Comparison of ENCODE assay signal across 15 cellular contexts in genomic region chr21:43600642-43601397, GRCh38. TPM values are rescaled to one million over a fixed set of nuclear protein-coding genes. Genes with fewer than 3 reads are reported as not detected.
DNase-seq lines count a peak whose midpoint lies in the region; ATAC-seq, FAIRE-seq and TF ChIP-seq lines count a peak whose summit lies in the region.
"Had no signal": no experiment of that assay in that cellular context is flagged by ENCODE, and none has a peak within 500 bp of the region (broad histone marks: within the 10 kb centered on the region; RNA-seq: fewer than 3 reads in every experiment).

No MANE protein-coding gene starts in this region.

- H3K27me3 ChIP-seq in PC-3 (ENCODE audit: low read length), result no peaks in the 10 kb centered on the region

- H2AFZ ChIP-seq in PC-3 (ENCODE audit: low read length), result no peak overlapping the region

- FAIRE-seq in GM12891 (lab: Jason Lieb, UNC), result no peak
- FAIRE-seq: endometrium had no signal

- H3K9me3 ChIP-seq in PC-3 (ENCODE audit: low read length), result no peaks in the 10 kb centered on the region
- H3K9me3 ChIP-seq: HAP-1 had no signal

- H3K4me2 ChIP-seq in PC-3 (ENCODE audit: low read length), result peak overlapping the region; percentile 26

- H4K20me1 ChIP-seq in PC-3 (ENCODE audit: low read length), result no peaks in the 10 kb centered on the region

- H3K9ac ChIP-seq in PC-3 (ENCODE audit: low read length), result no peak overlapping the region

- no peaks in the 10 kb centered on the region for H3F3A ChIP-seq in PC-3 (ENCODE audit: low read length, unreplicated experiment)

- peak overlapping the region; percentile 56 for H3K27ac ChIP-seq in PC-3 (ENCODE audit: low read length)
- H3K27ac ChIP-seq: 22Rv1 had no signal

- no peaks in the 10 kb centered on the region for H3K36me3 ChIP-seq in PC-3 (ENCODE audit: low read depth, low read length)
- H3K36me3 ChIP-seq: HAP-1 had no signal

- POLR2A ChIA-PET in PC-3 (lab: Charles Lee; ENCODE audit: unreplicated experiment), result interaction anchor here (0.5 kb wide), 1 partner anchor 15 kb away, joined by 3 read pairs; no protein-coding TSS in a partner anchor

- H3K9me2 ChIP-seq in PC-3 (replicated peaks; ENCODE audit: low read length), result no peaks in the 10 kb centered on the region

- CTCF ChIA-PET in PC-3 (lab: Charles Lee), result no interaction called here

- H3K4me1 ChIP-seq in PC-3 (ENCODE audit: insufficient read depth, low read length), result peaks cover 57% of the 10 kb centered on the region

- no peak for TF ChIP-seq POLR2A in GM12891 (IDR thresholded peaks at IDR 0.05; ENCODE audit: low read depth, low read length)

- ATAC-seq in PC-3, result peak; percentile 86
- ATAC-seq in HG03097 (IDR thresholded peaks at IDR 0.05; ENCODE audit: low FRiP score, unreplicated experiment), result no peak
- ATAC-seq: left cardiac atrium had no signal

- DNase-seq in DMS 273 (lab: John Stamatoyannopoulos, UW; ENCODE audit: unreplicated experiment) (peak; percentile 19), DMS 273 treated with DMSO at 0.1 percent for 48 hours (lab: John Stamatoyannopoulos, UW) (no peak), PC-3 (peak; percentile 92), epidermal melanocyte (ENCODE audit: insufficient read length, low spot score) (peak; percentile 60), retinal pigment epithelial cell (ENCODE audit: low read depth) (peak; percentile 85), GM12891 (ENCODE audit: insufficient read length, low spot score) (no peak), DMS153 treated with DMSO at 0.1 percent for 48 hours (lab: John Stamatoyannopoulos, UW; ENCODE audit: unreplicated experiment) (no peak)
- DNase-seq: activated CD4-positive, alpha-beta T cell treated with anti-CD3 and anti-CD28 coated beads for 1 hour; activated naive CD8-positive, alpha-beta T cell treated with anti-CD3 and anti-CD28 coated beads for 36 hours; left cardiac atrium; NCI-H1436 treated with DMSO at 0.1 percent for 48 hours had no signal

- BruUV-seq in PC-3 (replicated peaks; lab: Mats Ljungman, UMichigan), result no TSS peak

- H3K4me3 ChIP-seq in PC-3 (ENCODE audit: low read length), result no peak overlapping the region
- H3K4me3 ChIP-seq in retinal pigment epithelial cell (ENCODE audit: low read length), result no peak overlapping the region
- H3K4me3 ChIP-seq: HAP-1 had no signal

- H3K79me2 ChIP-seq in PC-3 (ENCODE audit: low read length), result no peaks in the 10 kb centered on the region

- no peak for TF ChIP-seq CTCF in PC-3 (conservative IDR thresholded peaks at IDR 0.05; ENCODE audit: low read depth, low read length)
- TF ChIP-seq CTCF in retinal pigment epithelial cell (conservative IDR thresholded peaks at IDR 0.05; ENCODE audit: low read depth, low read length), result no peak

- intact Hi-C loops in PC-3 (cut with micrococcal nuclease), result loop anchor here (1.0 kb wide), 1 partner anchor 15 kb away; no protein-coding TSS in a partner anchor

TF ChIP-seq in GM12891, 5 proteins besides CTCF, POLR2A, EP300 and RAD21:
- TF ChIP-seq POLR2AphosphoS5 (IDR thresholded peaks at IDR 0.05; ENCODE audit: low read depth, low read length), result no peak
- no peak for TF ChIP-seq TAF1 (IDR thresholded peaks at IDR 0.05; ENCODE audit: low read depth, low read length)
- TF ChIP-seq POU2F2 (IDR thresholded peaks at IDR 0.05; ENCODE audit: low read depth, low read length), result no peak
- TF ChIP-seq SPI1 (IDR thresholded peaks at IDR 0.05; ENCODE audit: low read depth, low read length), result no peak
- no peak for TF ChIP-seq PAX5 (IDR thresholded peaks at IDR 0.05; ENCODE audit: insufficient read depth, low read length, severe bottlenecking)
TF ChIP-seq in GM12891: peak in this region for 0.

RNA-seq across cellular contexts. Expression of gene HSF2BP, which starts 58.5 kb away (rescaled TPM):
- 1.2 and 2.4 TPM in 2 replicates for total RNA-seq in PC-3 (2014; rRNA removed)
- 0.59 TPM for polyA plus RNA-seq in GM12891 (2012; ENCODE audit: low read depth, missing spikeins)

RNA-seq across cellular contexts. Expression of gene RRP1B, which starts 58.5 kb away (rescaled TPM):
- 44.2 and 53.0 TPM in 2 replicates for total RNA-seq in PC-3 (2014; rRNA removed)
- 13.8 TPM for polyA plus RNA-seq in GM12891 (2012; ENCODE audit: low read depth, missing spikeins)

Comparison
In these comparisons a context has a peak if more than half of its experiments do, and no peak if none do; other contexts are left out.
1. DNase-seq: peak in DMS 273 (single experiment), PC-3 (single experiment), epidermal melanocyte (single experiment) and retinal pigment epithelial cell (single experiment); none in DMS 273 treated with DMSO at 0.1 percent for 48 hours (single experiment), GM12891 (single experiment) and DMS153 treated with DMSO at 0.1 percent for 48 hours (single experiment).